17 cellular contexts compared by ENCODE assay signal in genomic region chr13:48631441-48631840, GRCh38. TPM values are rescaled to one million over a fixed set of nuclear protein-coding genes. Genes with fewer than 3 reads are reported as not detected.
DNase-seq lines count a peak whose midpoint lies in the region; ATAC-seq and TF ChIP-seq lines count a peak whose summit lies in the region.
"Had no signal": no experiment of that assay in that cellular context is flagged by ENCODE, and none has a peak within 500 bp of the region (broad histone marks: within the 10 kb centered on the region; RNA-seq: fewer than 3 reads in every experiment).

No MANE protein-coding gene starts in this region.

- H2AFZ ChIP-seq in IMR-90 (replicated peaks; ENCODE audit: low read length, poor library complexity): no peak overlapping the region

- in situ Hi-C loops in IMR-90 (cut with MboI; ENCODE audit: low sequenced_read_pairs): no loop called here

- no peak overlapping the region for H3K14ac ChIP-seq in IMR-90 (replicated peaks; ENCODE audit: low read depth, low read length)

- H2AK5ac ChIP-seq in IMR-90 (ENCODE audit: low read depth, low read length): no peak overlapping the region

- TF ChIP-seq CTCF in IMR-90 (conservative IDR thresholded peaks at IDR 0.05; ENCODE audit: low read depth, low read length) (no peak), nephron (IDR thresholded peaks at IDR 0.05; ENCODE audit: unreplicated experiment in 3 of 3) (no peak), A673 (conservative IDR thresholded peaks at IDR 0.05; ENCODE audit: low read depth, low read length) (no peak)

- no peak overlapping the region for H2BK20ac ChIP-seq in IMR-90 (ENCODE audit: low read depth, low read length)

- BruUV-seq in IMR-90 (replicated peaks; lab: Mats Ljungman, UMichigan) (no TSS peak), A673 (replicated peaks; lab: Mats Ljungman, UMichigan) (no TSS peak)

- H3K9ac ChIP-seq in IMR-90 (ENCODE audit: low read depth, low read length) (no peak overlapping the region), adipocyte (ENCODE audit: low read length) (no peak overlapping the region)
- H3K9ac ChIP-seq: BLaER1 had no signal

- H3K9me1 ChIP-seq in IMR-90 (ENCODE audit: insufficient read depth, low read length): no peaks in the 10 kb centered on the region; the same call in 1 of the 2 replicates

- dilution Hi-C loops in IMR-90 (cut with HindIII; ENCODE audit: low sequenced_read_pairs, unreplicated experiment): no loop called here

- no peak overlapping the region for H3K4me2 ChIP-seq in IMR-90 (ENCODE audit: low read depth, low read length)
- H3K4me2 ChIP-seq: BLaER1 had no signal

- no peak for DNase-seq in IMR-90
- peak; percentile 8 for DNase-seq in adipocyte (ENCODE audit: low read depth)
- peak; percentile 8 for DNase-seq in fibroblast of peridontal ligament (ENCODE audit: extremely low read depth)
- DNase-seq in HPDE6-E6E7 (ENCODE audit: extremely low spot score): no peak
- DNase-seq in NCI-H524 (lab: John Stamatoyannopoulos, UW): no peak
- no peak for DNase-seq in A673 (ENCODE audit: low spot score)
- DNase-seq: DMS 273 treated with DMSO at 0.1 percent for 48 hours, EL, H9, NCI-H1436, NCI-H2029 treated with DMSO at 0.1 percent for 48 hours, NCI-H510A had no signal

- ATAC-seq in IMR-90 (ENCODE audit: low read depth): peak; percentile 27; the same call in 1 of the 2 replicates
- no peak for ATAC-seq in GM18907 (IDR thresholded peaks at IDR 0.05; ENCODE audit: unreplicated experiment)

- no peaks in the 10 kb centered on the region; the same call in 1 of the 2 replicates for H3K4me1 ChIP-seq in IMR-90 (ENCODE audit: control insufficient read depth, insufficient read depth, low read length)
- H3K4me1 ChIP-seq in adipocyte (ENCODE audit: control insufficient read depth, insufficient read depth, low read length): peaks cover 18% of the 10 kb centered on the region
- no peaks in the 10 kb centered on the region for H3K4me1 ChIP-seq in A673 (ENCODE audit: insufficient read depth, low read length, poor library complexity, severe bottlenecking)
- H3K4me1 ChIP-seq: SJSA1 had no signal

- H3K4me3 Mint-ChIP-seq in nephron: no peak overlapping the region
- H3K4me3 Mint-ChIP-seq: H9 had no signal

- no peak overlapping the region for H4K8ac ChIP-seq in IMR-90 (ENCODE audit: low read depth in 2 of 2, low read length in 2 of 2)

- H3K27me3 ChIP-seq in IMR-90 (ENCODE audit: control insufficient read depth, insufficient read depth, low read length) (no peaks in the 10 kb centered on the region), adipocyte (replicated peaks; ENCODE audit: control insufficient read depth, insufficient read depth, low read length) (peaks cover 6% of the 10 kb centered on the region), A673 (replicated peaks; ENCODE audit: insufficient read depth, low read depth, low read length, poor library complexity) (no peaks in the 10 kb centered on the region)
- H3K27me3 ChIP-seq: BLaER1 had no signal

- no peak for TF ChIP-seq POLR2A in IMR-90 (IDR thresholded peaks at IDR 0.05; ENCODE audit: low read depth, low read length)

- H3K79me1 ChIP-seq in IMR-90 (ENCODE audit: low read depth in 1 of 2, low read length in 2 of 2): no peaks in the 10 kb centered on the region

- H3K36me3 ChIP-seq in IMR-90 (ENCODE audit: control insufficient read depth, insufficient read depth, low read length) (no peaks in the 10 kb centered on the region), adipocyte (ENCODE audit: control insufficient read depth, insufficient read depth, low read length, severe bottlenecking) (no peaks in the 10 kb centered on the region), A673 (ENCODE audit: insufficient read depth, low read length, poor library complexity, severe bottlenecking) (no peaks in the 10 kb centered on the region)
- H3K36me3 ChIP-seq: BLaER1, SJSA1 had no signal

- POLR2A ChIA-PET in IMR-90 (lab: Charles Lee; ENCODE audit: unreplicated experiment): interaction anchor here (0.6 kb wide), 1 partner anchor 12 kb away, joined by 13 read pairs; no protein-coding TSS in a partner anchor
- POLR2A ChIA-PET in A673 (lab: Charles Lee; ENCODE audit: low non-redundant PET): no interaction called here

- peaks cover 3% of the 10 kb centered on the region for H3K36me3 Mint-ChIP-seq in nephron (ENCODE audit: low read depth)

- CTCF ChIA-PET in IMR-90 (lab: Yijun Ruan, JAX): interaction anchor here (0.6 kb wide), 1 partner anchor 495 kb away, joined by 3 read pairs; no protein-coding TSS in a partner anchor
- CTCF ChIA-PET in A673 (lab: Charles Lee): interaction anchor here (1.2 kb wide), 1 partner anchor 138 kb away, joined by 4 read pairs; no protein-coding TSS in a partner anchor

- intact Hi-C loops in IMR-90 (cut with micrococcal nuclease): no loop called here
- intact Hi-C loops in A673 (cut with micrococcal nuclease; ENCODE audit: unreplicated experiment): no loop called here

- no peak overlapping the region for H2BK5ac ChIP-seq in IMR-90 (ENCODE audit: low read depth, low read length, poor library complexity, severe bottlenecking)

- H3K27ac ChIP-seq in IMR-90 (ENCODE audit: insufficient read depth, low read length) (no peak overlapping the region), A673 (ENCODE audit: low read depth, low read length, poor library complexity, severe bottlenecking) (no peak overlapping the region)
- H3K27ac ChIP-seq: BLaER1, SJSA1 had no signal

- no peaks in the 10 kb centered on the region for H3K4me1 Mint-ChIP-seq in nephron
- H3K4me1 Mint-ChIP-seq: H9 had no signal

- peaks cover 3% of the 10 kb centered on the region for H3K9me3 ChIP-seq in IMR-90 (ENCODE audit: control insufficient read depth, insufficient read depth, low read length)
- H3K9me3 ChIP-seq in adipocyte (ENCODE audit: control insufficient read depth, low read length): peaks cover 13% of the 10 kb centered on the region
- H3K9me3 ChIP-seq in A673 (ENCODE audit: low read depth, low read length, poor library complexity, severe bottlenecking): peaks cover 12% of the 10 kb centered on the region
- H3K9me3 ChIP-seq: SJSA1 had no signal

- no CpG with 5 or more reads among the region's 1 CpG for WGBS in IMR-90 (ENCODE audit: extremely low coverage in 2 of 2, insufficient read length in 1 of 2), 2 experiments

- no peak overlapping the region for H2BK15ac ChIP-seq in IMR-90 (ENCODE audit: low read depth, low read length)

- no peak overlapping the region for H3K23ac ChIP-seq in IMR-90 (ENCODE audit: low read depth, low read length)

- no peak overlapping the region for H4K5ac ChIP-seq in IMR-90 (ENCODE audit: low read depth, low read length)

- peak overlapping the region in 2 of 3 experiments; percentile 67 to 68 for H3K27ac Mint-ChIP-seq in nephron
- H3K27ac Mint-ChIP-seq: H9 had no signal

- H4K20me1 ChIP-seq in IMR-90 (ENCODE audit: insufficient read depth, low read length): no peaks in the 10 kb centered on the region
- H4K20me1 ChIP-seq: BLaER1 had no signal

- no peak overlapping the region for H3K4ac ChIP-seq in IMR-90 (ENCODE audit: low read depth, low read length)

- H3K9me3 Mint-ChIP-seq in nephron: peaks cover 13% of the 10 kb centered on the region

- no peak for TF ChIP-seq RAD21 in IMR-90 (IDR thresholded peaks at IDR 0.05; ENCODE audit: low read length)

- H3K27me3 Mint-ChIP-seq in nephron (ENCODE audit: low read depth): no peaks in the 10 kb centered on the region

- H3K4me3 ChIP-seq in IMR-90 (ENCODE audit: insufficient read depth, low read depth, low read length) (no peak overlapping the region), adipocyte (ENCODE audit: low read length) (no peak overlapping the region), A673 (ENCODE audit: low read depth, low read length, poor library complexity, severe bottlenecking) (no peak overlapping the region)
- H3K4me3 ChIP-seq: BLaER1, SJSA1 had no signal

- H4K91ac ChIP-seq in IMR-90 (ENCODE audit: insufficient read depth, low read depth, low read length): no peak overlapping the region

- H2AK9ac ChIP-seq in IMR-90 (replicated peaks; ENCODE audit: low read depth, low read length, poor library complexity): no peak overlapping the region

- H2BK120ac ChIP-seq in IMR-90 (ENCODE audit: low read depth, low read length): no peak overlapping the region

- no peak overlapping the region for H3K18ac ChIP-seq in IMR-90 (ENCODE audit: low read depth, low read length)

- H3K56ac ChIP-seq in IMR-90 (ENCODE audit: extremely low read depth, insufficient read depth, low read length): no peak overlapping the region

TF ChIP-seq in IMR-90, 13 proteins besides CTCF, POLR2A, EP300 and RAD21:
- TF ChIP-seq RFX5 (IDR thresholded peaks at IDR 0.05; ENCODE audit: low read depth, low read length): no peak
- TF ChIP-seq USF2 (IDR thresholded peaks at IDR 0.05; ENCODE audit: low read depth, low read length): no peak
- no peak for TF ChIP-seq CEBPB (IDR thresholded peaks at IDR 0.05; ENCODE audit: low read depth, low read length)

RNA-seq across cellular contexts. Expression of gene CYSLTR2, which starts 22.3 kb away (rescaled TPM):
- total RNA-seq in IMR-90 (2012; rRNA removed) (not detected in 2 replicates), A673 (2021) (not detected in 2 replicates)
- not detected in 2 replicates for polyA plus RNA-seq in IMR-90 (2012; rRNA removed)
- polyA plus RNA-seq in IMR-90 (2012; cell fraction: cytosol; rRNA removed): not detected in 2 replicates
- not detected in 2 replicates for polyA plus RNA-seq in IMR-90 (2012; cell fraction: nucleus; rRNA removed; ENCODE audit: low replicate concordance)
- total RNA-seq: H9, HT-29, SJSA1 had no signal

Comparison
In these comparisons a context has a peak if more than half of its experiments do, and no peak if none do; other contexts are left out.
1. DNase-seq: peak in adipocyte (single experiment) and fibroblast of peridontal ligament (single experiment); none in IMR-90 (single experiment), HPDE6-E6E7 (single experiment), NCI-H524 (0 of 2) and A673 (single experiment).